8 cellular contexts compared by ENCODE assay signal in the genomic region with DNA sequence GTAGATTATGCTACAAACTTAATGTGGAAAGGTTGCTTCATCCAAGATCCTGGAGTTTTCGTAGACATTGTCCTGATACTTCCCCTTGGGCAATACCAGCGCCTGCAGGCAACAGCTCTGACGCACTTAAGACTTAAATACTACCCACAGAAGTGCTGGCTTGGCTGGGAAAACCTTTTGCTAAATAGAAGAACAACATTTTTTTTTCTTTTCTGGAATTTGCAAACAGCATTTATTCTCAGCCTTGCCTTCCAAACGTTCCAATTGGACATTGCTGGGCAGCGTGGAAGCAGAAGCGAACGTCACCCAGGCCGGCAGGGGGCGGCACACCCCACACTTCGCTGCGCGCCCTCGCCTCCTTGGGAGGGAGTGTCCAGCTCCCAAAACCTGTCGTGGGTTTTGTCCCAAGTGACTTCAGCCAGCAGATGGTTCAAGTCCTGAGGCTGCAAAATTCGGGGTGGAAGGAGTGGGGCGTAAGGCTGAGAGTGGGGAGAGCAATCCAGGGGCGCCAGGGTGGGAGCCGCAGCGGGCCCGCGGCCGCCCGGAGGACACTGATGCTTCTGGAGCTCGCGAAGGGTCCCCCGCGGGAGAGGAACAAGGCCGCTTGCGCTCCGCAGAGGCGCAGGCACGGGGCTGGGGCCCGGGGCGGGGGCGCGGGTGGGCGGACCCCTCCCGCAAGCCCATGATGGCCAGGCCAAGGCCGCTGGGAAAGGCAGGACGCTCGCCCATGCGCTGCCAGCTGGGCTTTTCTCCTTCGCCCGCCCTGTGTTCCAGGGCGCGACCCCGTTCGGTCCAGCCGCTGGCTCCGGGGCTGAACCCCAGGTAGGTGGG.
DNase-seq lines count a peak whose midpoint lies in the region; ATAC-seq, FAIRE-seq and TF ChIP-seq lines count a peak whose summit lies in the region.

No MANE protein-coding gene starts in this region.

- no peaks in the 10 kb centered on the region for H3K36me3 ChIP-seq in mesodermal cell (ENCODE audit: control insufficient read depth, insufficient read depth, low read length)

- H3K27ac ChIP-seq in 22Rv1 (no peak overlapping the region), mesodermal cell (ENCODE audit: low read depth, low read length, severe bottlenecking) (no peak overlapping the region)

- peak; percentile 91 for ATAC-seq in HG03045 (IDR thresholded peaks at IDR 0.05; ENCODE audit: unreplicated experiment)

- H3K9me3 ChIP-seq in mesodermal cell (ENCODE audit: control insufficient read depth, low read length): no peaks in the 10 kb centered on the region

- DNase-seq in GM18507 (ENCODE audit: extremely low spot score, insufficient read length, low read depth) (peak; percentile 59), NCI-H345 (lab: John Stamatoyannopoulos, UW) (peak; percentile 42)
- peak; percentile 17 for DNase-seq in activated CD8-positive, alpha-beta memory T cell treated with anti-CD3 and anti-CD28 coated beads, Interleukin-2, amount 50 U/mL, for 24 hours (ENCODE audit: extremely low read depth)
- peak; percentile 17 for DNase-seq in stimulated activated CD8-positive, alpha-beta memory T cell treated with anti-CD3 and anti-CD28 coated beads, Interleukin-12 subunit alpha, Interleukin-12 subunit beta, amount 100 ng/mL, for 24 hours (ENCODE audit: extremely low read depth)

- peak; percentile 89 for TF ChIP-seq CTCF in 22Rv1 (IDR thresholded peaks at IDR 0.05)

- 4 to 7% methylated on average over 41 to 44 of the region's 50 CpGs for WGBS in mesodermal cell (ENCODE audit: insufficient coverage in 2 of 2), 2 experiments

- H3K4me3 ChIP-seq in mesodermal cell (ENCODE audit: extremely low read depth, insufficient read depth, low read length, poor library complexity, severe bottlenecking): peak overlapping the region; percentile 48

- H3K4me1 ChIP-seq in mesodermal cell (ENCODE audit: control insufficient read depth, insufficient read depth, low read length, poor library complexity, severe bottlenecking): no peaks in the 10 kb centered on the region

- peak; percentile 60 for FAIRE-seq in GM18507 (lab: Jason Lieb, UNC)
- FAIRE-seq in endometrium (lab: Jason Lieb, UNC): peak; percentile 41
